In genomic region chr1:28865997-28866650, GRCh38 we compare ENCODE assay signal across 19 cellular contexts. TPM values are rescaled to one million over a fixed set of nuclear protein-coding genes. Genes with fewer than 3 reads are reported as not detected.
A peak's percentile ranks its signal among the peaks of the same experiment; 100 is the strongest.
DNase-seq lines count a peak whose midpoint lies in the region; ATAC-seq, FAIRE-seq and TF ChIP-seq lines count a peak whose summit lies in the region.
"Had no signal": no experiment of that assay in that cellular context is flagged by ENCODE, and none has a peak within 500 bp of the region (broad histone marks: within the 10 kb centered on the region; RNA-seq: fewer than 3 reads in every experiment).

No MANE protein-coding gene starts in this region.

- H3K27ac Mint-ChIP-seq in MCF 10A (ENCODE audit: low read depth, unreplicated experiment), result no peak overlapping the region
- H3K27ac Mint-ChIP-seq in central memory CD8-positive, alpha-beta T cell (ENCODE audit: low read depth), result peak overlapping the region; percentile 47
- H3K27ac Mint-ChIP-seq: activated CD4-positive, alpha-beta T cell treated with anti-CD3 and anti-CD28 coated beads, Interleukin-2, amount 10 ng/mL, durations not matched to agents 24 days and 14 days; CD8-positive, alpha-beta memory T cell had no signal

- H3K9me3 Mint-ChIP-seq in MCF 10A (ENCODE audit: unreplicated experiment), result no peaks in the 10 kb centered on the region
- no peaks in the 10 kb centered on the region for H3K9me3 Mint-ChIP-seq in central memory CD8-positive, alpha-beta T cell
- H3K9me3 Mint-ChIP-seq: activated CD4-positive, alpha-beta T cell treated with anti-CD3 and anti-CD28 coated beads, Interleukin-2, amount 10 ng/mL, durations not matched to agents 24 days and 14 days; CD8-positive, alpha-beta memory T cell had no signal

- no peak for TF ChIP-seq CTCF in MCF 10A (IDR thresholded peaks at IDR 0.05; ENCODE audit: unreplicated experiment)
- no peak for TF ChIP-seq CTCF in breast epithelium (IDR thresholded peaks at IDR 0.05)

- FAIRE-seq in RCC 7860 (lab: Jason Lieb, UNC), result peak; percentile 90
- FAIRE-seq: HepG2 had no signal

- DNase-seq in MCF 10A (ENCODE audit: unreplicated experiment), result peak; percentile 50
- DNase-seq in breast epithelium (ENCODE audit: low spot score in 2 of 2), result no peak
- peak; percentile 52 for DNase-seq in RCC 7860 (ENCODE audit: low spot score)
- DNase-seq in central memory CD8-positive, alpha-beta T cell (ENCODE audit: low spot score in 2 of 2), result no peak
- DNase-seq in stimulated activated CD4-positive, alpha-beta T cell treated with anti-CD3 and anti-CD28 coated beads, Interleukin-15, amount 100 ng/mL, for 24 hours, result no peak
- no peak for DNase-seq in activated CD8-positive, alpha-beta memory T cell treated with anti-CD3 and anti-CD28 coated beads, Interleukin-2, amount 50 U/mL, for 4 hours
- no peak for DNase-seq in NCI-H2081 (lab: John Stamatoyannopoulos, UW)
- DNase-seq in amniotic stem cell (lab: John Stamatoyannopoulos, UW), result no peak
- DNase-seq: activated CD4-positive, alpha-beta T cell treated with anti-CD3 and anti-CD28 coated beads, Interleukin-2, amount 10 ng/mL, durations not matched to agents 24 days and 14 days; activated naive CD4-positive, alpha-beta T cell treated with Interleukin-2 at 50 U/mL for 16 hours; activated T-cell treated with anti-CD3 and anti-CD28 coated beads for 4 hours; CD8-positive, alpha-beta memory T cell; cortex of kidney; foreskin melanocyte; midbrain; NCI-H1105 treated with DMSO at 0.1 percent for 48 hours; SJCRH30; T-helper 9 cell had no signal

- ATAC-seq in central memory CD8-positive, alpha-beta T cell (replicated peaks; ENCODE audit: extremely low read depth, poor library complexity, severe bottlenecking), result no peak
- ATAC-seq: HepG2 had no signal

- BruUV-seq in MCF 10A (replicated peaks; lab: Mats Ljungman, UMichigan), result no TSS peak

- H3K4me3 Mint-ChIP-seq in MCF 10A (ENCODE audit: unreplicated experiment), result no peak overlapping the region
- H3K4me3 Mint-ChIP-seq in central memory CD8-positive, alpha-beta T cell, result no peak overlapping the region
- H3K4me3 Mint-ChIP-seq: activated CD4-positive, alpha-beta T cell treated with anti-CD3 and anti-CD28 coated beads, Interleukin-2, amount 10 ng/mL, durations not matched to agents 24 days and 14 days; CD8-positive, alpha-beta memory T cell had no signal

- no peak overlapping the region for H3K4me3 ChIP-seq in breast epithelium
- H3K4me3 ChIP-seq: SJCRH30 had no signal

- no peak overlapping the region for H3K27ac ChIP-seq in breast epithelium
- H3K27ac ChIP-seq: SJCRH30 had no signal

- no peaks in the 10 kb centered on the region for H3K36me3 ChIP-seq in breast epithelium

- TF ChIP-seq POLR2A in breast epithelium (IDR thresholded peaks at IDR 0.05), result no peak

- H3K27me3 Mint-ChIP-seq in MCF 10A (ENCODE audit: insufficient read depth, unreplicated experiment), result peaks cover 28% of the 10 kb centered on the region
- peaks cover 40% of the 10 kb centered on the region for H3K27me3 Mint-ChIP-seq in central memory CD8-positive, alpha-beta T cell

- H3K4me1 ChIP-seq in breast epithelium, result no peaks in the 10 kb centered on the region

- H3K27me3 ChIP-seq in breast epithelium, result no peaks in the 10 kb centered on the region
- H3K27me3 ChIP-seq: SJCRH30 had no signal

- H3K36me3 Mint-ChIP-seq in MCF 10A (ENCODE audit: insufficient read depth, unreplicated experiment), result no peaks in the 10 kb centered on the region
- H3K36me3 Mint-ChIP-seq in central memory CD8-positive, alpha-beta T cell (ENCODE audit: insufficient read depth), result no peaks in the 10 kb centered on the region
- H3K36me3 Mint-ChIP-seq: CD8-positive, alpha-beta memory T cell had no signal

- POLR2A ChIA-PET in MCF 10A (lab: Yijun Ruan, JAX), result interaction anchor here (0.9 to 1.0 kb wide), 2 partner anchors 129 to 1333 kb away, joined by 3 read pairs; partner anchors contain the start of gene YTHDF2

- intact Hi-C loops in MCF 10A (cut with micrococcal nuclease) (no loop called here), breast epithelium (cut with DNase I; ENCODE audit: low total_unique reads) (no loop called here)

- H3K9me3 ChIP-seq in breast epithelium, result no peaks in the 10 kb centered on the region
- H3K9me3 ChIP-seq: SJCRH30 had no signal

- peaks cover 7% of the 10 kb centered on the region for H3K4me1 Mint-ChIP-seq in MCF 10A (ENCODE audit: insufficient read depth, unreplicated experiment)
- H3K4me1 Mint-ChIP-seq in central memory CD8-positive, alpha-beta T cell, result no peaks in the 10 kb centered on the region
- H3K4me1 Mint-ChIP-seq: activated CD4-positive, alpha-beta T cell treated with anti-CD3 and anti-CD28 coated beads, Interleukin-2, amount 10 ng/mL, durations not matched to agents 24 days and 14 days; CD8-positive, alpha-beta memory T cell had no signal

- CTCF ChIA-PET in MCF 10A (lab: Yijun Ruan, JAX), result interaction anchor here (3.1 kb wide), 1 partner anchor 12 kb away, joined by 22 read pairs; no protein-coding TSS in a partner anchor

RNA-seq across cellular contexts. Expression of gene EPB41, which starts 48.2 kb away (rescaled TPM):
- 15.0 and 23.0 TPM in 2 replicates for total RNA-seq in MCF 10A (2022)
- 10 to 100 TPM; 36.2 to 67.2 (median 51.8) TPM for total RNA-seq in breast epithelium

RNA-seq across cellular contexts. Expression of gene OPRD1, which starts 54.2 kb away (rescaled TPM):
- not detected in 2 replicates for total RNA-seq in MCF 10A (2022)
- total RNA-seq in breast epithelium, result not detected
- total RNA-seq: CD8-positive, alpha-beta memory T cell had no signal

Comparison
In these comparisons a context has a peak if more than half of its experiments do, and no peak if none do; other contexts are left out.
1. DNase-seq: peak in MCF 10A (single experiment) and RCC 7860 (single experiment); none in breast epithelium (0 of 2), central memory CD8-positive, alpha-beta T cell (0 of 2), stimulated activated CD4-positive, alpha-beta T cell treated with anti-CD3 and anti-CD28 coated beads, Interleukin-15, amount 100 ng/mL, for 24 hours (single experiment), activated CD8-positive, alpha-beta memory T cell treated with anti-CD3 and anti-CD28 coated beads, Interleukin-2, amount 50 U/mL, for 4 hours (single experiment), NCI-H2081 (0 of 2) and amniotic stem cell (single experiment).